ENCODE assay signal across 10 cellular contexts in the genomic region with DNA sequence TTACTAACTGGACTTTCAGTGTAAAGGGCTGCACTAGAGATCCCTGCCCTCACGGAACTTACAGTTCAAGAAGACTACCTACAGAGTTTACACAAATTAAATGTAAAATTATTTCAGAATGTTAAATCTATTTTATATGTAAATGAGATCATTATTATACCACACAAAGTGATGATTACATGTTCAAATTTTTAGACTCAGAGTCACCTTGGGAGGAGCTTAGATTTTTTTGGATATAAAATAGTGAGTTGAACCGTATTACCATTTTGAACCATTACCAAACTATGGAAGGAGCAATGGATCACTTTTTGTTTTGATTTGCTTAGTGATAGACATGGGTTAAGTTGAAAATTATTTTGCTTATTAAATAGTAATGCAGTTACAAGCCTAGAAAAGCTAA. TPM values are rescaled to one million over a fixed set of nuclear protein-coding genes. Genes with fewer than 3 reads are reported as not detected.
DNase-seq lines count a peak whose midpoint lies in the region; ATAC-seq and TF ChIP-seq lines count a peak whose summit lies in the region.
"Had no signal": no experiment of that assay in that cellular context is flagged by ENCODE, and none has a peak within 500 bp of the region (broad histone marks: within the 10 kb centered on the region; RNA-seq: fewer than 3 reads in every experiment).

No MANE protein-coding gene starts in this region.

- H3K27ac ChIP-seq in subcutaneous abdominal adipose tissue (ENCODE audit: low read depth, low read length), result peak overlapping the region; percentile 99
- H3K27ac ChIP-seq in testis, result no peak overlapping the region

- 42 to 51% methylated on average over 2 of the region's 2 CpGs for WGBS in testis, 2 donors

- peaks cover 36% of the 10 kb centered on the region for H3K4me1 Mint-ChIP-seq in activated T-cell treated with anti-CD3 and anti-CD28 coated beads, Interleukin-2, amount 50 U/mL, for 24 hours (ENCODE audit: low read depth)
- H3K4me1 Mint-ChIP-seq in activated T-helper 17 cell treated with anti-CD3 and anti-CD28 coated beads, Interleukin-2, amount 50 U/mL, for 72 hours, result peaks cover 21% of the 10 kb centered on the region

- no peaks in the 10 kb centered on the region for H3K27me3 ChIP-seq in iPS-15b (ENCODE audit: control insufficient read depth, insufficient read depth, low read length)
- no peaks in the 10 kb centered on the region for H3K27me3 ChIP-seq in subcutaneous abdominal adipose tissue (ENCODE audit: control insufficient read depth in 5 of 5, insufficient read depth in 4 of 5, low read length in 5 of 5)
- no peaks in the 10 kb centered on the region for H3K27me3 ChIP-seq in testis

- no peaks in the 10 kb centered on the region for H3K27me3 Mint-ChIP-seq in activated T-cell treated with anti-CD3 and anti-CD28 coated beads, Interleukin-2, amount 50 U/mL, for 24 hours
- no peaks in the 10 kb centered on the region for H3K27me3 Mint-ChIP-seq in activated T-helper 17 cell treated with anti-CD3 and anti-CD28 coated beads, Interleukin-2, amount 50 U/mL, for 72 hours

- ATAC-seq in activated T-helper 17 cell treated with anti-CD3 and anti-CD28 coated beads, Interleukin-2, amount 50 U/mL, for 72 hours (replicated peaks), result no peak
- no peak for ATAC-seq in GM21515 (IDR thresholded peaks at IDR 0.05; ENCODE audit: unreplicated experiment)

- H3K4me3 Mint-ChIP-seq in activated T-cell treated with anti-CD3 and anti-CD28 coated beads, Interleukin-2, amount 50 U/mL, for 24 hours, result peak overlapping the region; percentile 98
- peak overlapping the region; percentile 95 for H3K4me3 Mint-ChIP-seq in activated T-helper 17 cell treated with anti-CD3 and anti-CD28 coated beads, Interleukin-2, amount 50 U/mL, for 72 hours

- H3K36me3 Mint-ChIP-seq in activated T-cell treated with anti-CD3 and anti-CD28 coated beads, Interleukin-2, amount 50 U/mL, for 24 hours (ENCODE audit: low read depth), result peaks cover 55% of the 10 kb centered on the region
- H3K36me3 Mint-ChIP-seq in activated T-helper 17 cell treated with anti-CD3 and anti-CD28 coated beads, Interleukin-2, amount 50 U/mL, for 72 hours (ENCODE audit: low read depth), result peaks cover 50% of the 10 kb centered on the region

- no peaks in the 10 kb centered on the region for H3K9me3 Mint-ChIP-seq in activated T-cell treated with anti-CD3 and anti-CD28 coated beads, Interleukin-2, amount 50 U/mL, for 24 hours
- no peaks in the 10 kb centered on the region for H3K9me3 Mint-ChIP-seq in activated T-helper 17 cell treated with anti-CD3 and anti-CD28 coated beads, Interleukin-2, amount 50 U/mL, for 72 hours

- intact Hi-C loops in testis (cut with DNase I; ENCODE audit: low total_unique reads), result no loop called here

- no peak for TF ChIP-seq POLR2A in testis (IDR thresholded peaks at IDR 0.05)

- no peak for DNase-seq in activated T-cell treated with anti-CD3 and anti-CD28 coated beads, Interleukin-2, amount 50 U/mL, for 24 hours
- DNase-seq in activated T-cell treated with anti-CD3 and anti-CD28 coated beads, Interleukin-2, amount 50 U/mL, for 48 hours, result no peak
- DNase-seq in testis (no peak), DMS79 treated with DMSO at 0.1 percent for 48 hours (lab: John Stamatoyannopoulos, UW) (no peak)
- DNase-seq: amygdala, NCI-H2171 treated with DMSO at 0.1 percent for 48 hours had no signal

- no peak for TF ChIP-seq CTCF in testis (IDR thresholded peaks at IDR 0.05)

- no peak overlapping the region for H3K27ac Mint-ChIP-seq in activated T-cell treated with anti-CD3 and anti-CD28 coated beads, Interleukin-2, amount 50 U/mL, for 24 hours
- peak overlapping the region; percentile 94 for H3K27ac Mint-ChIP-seq in activated T-helper 17 cell treated with anti-CD3 and anti-CD28 coated beads, Interleukin-2, amount 50 U/mL, for 72 hours

- no peak overlapping the region for H3K9ac ChIP-seq in iPS-15b (ENCODE audit: low read depth, low read length)
- peak overlapping the region in 3 of 5 donors; percentile 97 to 98 (median 97) for H3K9ac ChIP-seq in subcutaneous abdominal adipose tissue (ENCODE audit: low read length in 5 of 5)

- H3K4me1 ChIP-seq in iPS-15b (ENCODE audit: control insufficient read depth, insufficient read depth, low read length) (no peaks in the 10 kb centered on the region), subcutaneous abdominal adipose tissue (ENCODE audit: control insufficient read depth in 5 of 5, insufficient read depth in 5 of 5, low read length in 5 of 5) (peaks cover 0 to 22% (median 14%) of the 10 kb centered on the region in 5 donors), testis (peaks cover 11% of the 10 kb centered on the region)

- peak overlapping the region; percentile 99 for H3K4me3 ChIP-seq in iPS-15b (ENCODE audit: low read depth, low read length)
- H3K4me3 ChIP-seq in subcutaneous abdominal adipose tissue (ENCODE audit: low read depth in 1 of 5, low read length in 5 of 5), result peak overlapping the region in 4 of 5 donors; percentile 85 to 93 (median 89)
- H3K4me3 ChIP-seq in testis, result no peak overlapping the region

- H3K9me3 ChIP-seq in iPS-15b (ENCODE audit: control insufficient read depth, insufficient read depth, low read length), result no peaks in the 10 kb centered on the region
- H3K9me3 ChIP-seq in subcutaneous abdominal adipose tissue (ENCODE audit: control insufficient read depth in 5 of 5, low read length in 5 of 5), result no peaks in the 10 kb centered on the region
- H3K9me3 ChIP-seq in testis, result no peaks in the 10 kb centered on the region

- H3K36me3 ChIP-seq in iPS-15b (ENCODE audit: control insufficient read depth, insufficient read depth, low read length) (peaks cover 3% of the 10 kb centered on the region), subcutaneous abdominal adipose tissue (ENCODE audit: control insufficient read depth in 5 of 5, insufficient read depth in 5 of 5, low read length in 5 of 5) (no peaks in the 10 kb centered on the region), testis (ENCODE audit: low read depth, missing control alignments) (no peaks in the 10 kb centered on the region)

RNA-seq across cellular contexts. Expression of gene IPO7, which starts 1.6 kb away (rescaled TPM):
- total RNA-seq in activated T-helper 17 cell treated with anti-CD3 and anti-CD28 coated beads, Interleukin-2, amount 50 U/mL, for 72 hours, result 100 to 1,000 TPM in 1 of 2 donors, 10 to 100 TPM in 1; 70.5 to 150 TPM
- 10 to 100 TPM; 51.7 to 65.6 TPM for total RNA-seq in testis
- 28.8 TPM for polyA plus RNA-seq in testis (ENCODE audit: insufficient read depth, low read depth, low replicate concordance)

Comparison
In these comparisons a context has a peak if more than half of its experiments do, and no peak if none do; other contexts are left out.
1. H3K4me3 ChIP-seq: peak in iPS-15b (single experiment) and subcutaneous abdominal adipose tissue (4 of 5); none in testis (0 of 2).